20 cellular contexts compared by ENCODE assay signal in the genomic region with DNA sequence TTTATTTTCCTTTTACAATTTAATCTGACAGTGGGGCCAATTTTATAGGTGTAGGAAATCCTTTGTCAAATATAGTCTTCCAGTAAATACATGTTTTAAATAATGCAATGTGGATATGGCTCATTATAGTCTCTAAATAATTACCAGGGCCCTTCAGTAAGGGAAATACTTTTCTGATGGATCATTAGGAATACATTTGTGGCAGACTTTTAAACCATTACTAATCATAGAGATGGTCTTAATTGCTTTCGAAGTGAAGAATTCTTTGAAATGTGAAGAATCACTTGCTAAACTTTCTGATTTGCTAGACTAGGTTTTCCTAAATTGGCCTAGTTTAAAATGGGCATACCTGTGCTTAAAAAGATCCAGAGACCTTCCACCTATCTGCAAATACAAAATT.
DNase-seq lines count a peak whose midpoint lies in the region; ATAC-seq and TF ChIP-seq lines count a peak whose summit lies in the region.
"Had no signal": no experiment of that assay in that cellular context is flagged by ENCODE, and none has a peak within 500 bp of the region (broad histone marks: within the 10 kb centered on the region; RNA-seq: fewer than 3 reads in every experiment).

No MANE protein-coding gene starts in this region.

- no peak overlapping the region for H3K4ac ChIP-seq in neuronal stem cell (ENCODE audit: low read length)

- H3K4me2 ChIP-seq in hepatocyte (no peak overlapping the region), neuronal stem cell (ENCODE audit: insufficient read depth, low read length, poor library complexity, severe bottlenecking) (no peak overlapping the region)

- no peak overlapping the region for H3K4me3 ChIP-seq in hepatocyte
- no peak overlapping the region for H3K4me3 ChIP-seq in neuronal stem cell (ENCODE audit: low read length in 2 of 2)
- H3K4me3 ChIP-seq: esophagus muscularis mucosa, GM12878, uterus had no signal

- no peaks in the 10 kb centered on the region for H3K9me3 Mint-ChIP-seq in stimulated activated naive CD8-positive, alpha-beta T cell treated with anti-CD3 and anti-CD28 coated beads, Interleukin-15, Interleukin-2, amounts not matched to agents 100 ng/mL and 50 ng/mL, for 24 hours
- H3K9me3 Mint-ChIP-seq: activated CD4-positive, alpha-beta T cell treated with anti-CD3 and anti-CD28 coated beads, Interleukin-2, amount 10 ng/mL, durations not matched to agents 7 days and 5 days; memory B cell had no signal

- H3K4me1 ChIP-seq in hepatocyte (ENCODE audit: insufficient read depth), result peaks cover 19% of the 10 kb centered on the region
- peaks cover 2 to 7% of the 10 kb centered on the region in 2 donors for H3K4me1 ChIP-seq in neuronal stem cell (ENCODE audit: control insufficient read depth in 2 of 2, insufficient read depth in 1 of 2, low read depth in 1 of 2, low read length in 2 of 2)
- H3K4me1 ChIP-seq: uterus had no signal

- no peak overlapping the region for H3K18ac ChIP-seq in neuronal stem cell (ENCODE audit: low read length)

- no peaks in the 10 kb centered on the region for H3K27me3 ChIP-seq in hepatocyte
- peaks cover 0 to 56% (median 0%) of the 10 kb centered on the region in 3 experiments for H3K27me3 ChIP-seq in neuronal stem cell (ENCODE audit: control insufficient read depth in 3 of 3, insufficient read depth in 3 of 3, low read depth in 1 of 3, low read length in 3 of 3)
- H3K27me3 ChIP-seq: esophagus muscularis mucosa, uterus had no signal

- no peak for ATAC-seq in stimulated activated naive CD8-positive, alpha-beta T cell treated with anti-CD3 and anti-CD28 coated beads, Interleukin-15, Interleukin-2, amounts not matched to agents 100 U/mL and 50 U/mL, for 24 hours
- ATAC-seq in GM21717 (IDR thresholded peaks at IDR 0.05; ENCODE audit: unreplicated experiment) (no peak), HG02763 (IDR thresholded peaks at IDR 0.05; ENCODE audit: unreplicated experiment) (no peak)
- ATAC-seq: GM12878 had no signal

- no peaks in the 10 kb centered on the region for H3K36me3 Mint-ChIP-seq in stimulated activated naive CD8-positive, alpha-beta T cell treated with anti-CD3 and anti-CD28 coated beads, Interleukin-15, Interleukin-2, amounts not matched to agents 100 ng/mL and 50 ng/mL, for 24 hours (ENCODE audit: low read depth)
- H3K36me3 Mint-ChIP-seq: memory B cell had no signal

- H2BK120ac ChIP-seq in neuronal stem cell (ENCODE audit: low read depth, low read length), result no peak overlapping the region

- H3K36me3 ChIP-seq in hepatocyte (replicated peaks; ENCODE audit: insufficient read depth, low read depth) (no peaks in the 10 kb centered on the region), neuronal stem cell (replicated peaks in 1 of 2; ENCODE audit: control insufficient read depth in 2 of 2, insufficient read depth in 2 of 2, low read length in 2 of 2) (no peaks in the 10 kb centered on the region)
- H3K36me3 ChIP-seq: esophagus muscularis mucosa, uterus had no signal

- H3K9me3 ChIP-seq in hepatocyte (ENCODE audit: low read depth) (no peaks in the 10 kb centered on the region), neuronal stem cell (replicated peaks in 1 of 2; ENCODE audit: control insufficient read depth in 2 of 2, insufficient read depth in 1 of 2, low read depth in 1 of 2, low read length in 2 of 2) (no peaks in the 10 kb centered on the region)
- H3K9me3 ChIP-seq: Caco-2, esophagus muscularis mucosa, uterus had no signal

- no peaks in the 10 kb centered on the region for H3K9me2 ChIP-seq in hepatocyte (replicated peaks; ENCODE audit: insufficient read depth)

- H2AK5ac ChIP-seq in neuronal stem cell (ENCODE audit: low read depth, low read length), result no peak overlapping the region

- peaks cover 75% of the 10 kb centered on the region for H3K4me1 Mint-ChIP-seq in stimulated activated naive CD8-positive, alpha-beta T cell treated with anti-CD3 and anti-CD28 coated beads, Interleukin-15, Interleukin-2, amounts not matched to agents 100 ng/mL and 50 ng/mL, for 24 hours (ENCODE audit: low read depth)
- H3K4me1 Mint-ChIP-seq: memory B cell had no signal

- no peaks in the 10 kb centered on the region for H3K79me1 ChIP-seq in neuronal stem cell (ENCODE audit: low read depth, low read length)

- no peak overlapping the region for H3K14ac ChIP-seq in neuronal stem cell (ENCODE audit: low read length)

- no peak overlapping the region for H4K91ac ChIP-seq in neuronal stem cell (ENCODE audit: low read depth, low read length, poor library complexity)

- H3K4me3 Mint-ChIP-seq in stimulated activated naive CD8-positive, alpha-beta T cell treated with anti-CD3 and anti-CD28 coated beads, Interleukin-15, Interleukin-2, amounts not matched to agents 100 ng/mL and 50 ng/mL, for 24 hours, result no peak overlapping the region
- H3K4me3 Mint-ChIP-seq: activated CD4-positive, alpha-beta T cell treated with anti-CD3 and anti-CD28 coated beads, Interleukin-2, amount 10 ng/mL, durations not matched to agents 7 days and 5 days; memory B cell; neural crest cell had no signal

- WGBS in hepatocyte (ENCODE audit: low lambda C conversion rate, missing lambda C conversion rate), result 91% methylated on average over 1 of the region's 1 CpG
- WGBS in neuronal stem cell (ENCODE audit: extremely low coverage in 2 of 2, insufficient read length in 2 of 2, insufficient replicate concordance in 1 of 2), 2 donors, result no CpG with 5 or more reads among the region's 1 CpG

- no peaks in the 10 kb centered on the region for H4K20me1 ChIP-seq in hepatocyte (ENCODE audit: insufficient read depth, poor library complexity, severe bottlenecking)

- no peak for DNase-seq in stimulated activated naive CD8-positive, alpha-beta T cell treated with anti-CD3 and anti-CD28 coated beads, Interleukin-15, Interleukin-2, amounts not matched to agents 100 U/mL and 50 U/mL, for 24 hours
- DNase-seq in hepatocyte (ENCODE audit: low spot score) (no peak), DMS 273 (lab: John Stamatoyannopoulos, UW; ENCODE audit: unreplicated experiment) (no peak), neuronal stem cell (ENCODE audit: low spot score) (no peak)
- DNase-seq: activated CD4-positive, alpha-beta T cell treated with anti-CD3 and anti-CD28 coated beads, Interleukin-2, amount 10 ng/mL, durations not matched to agents 7 days and 5 days; head of caudate nucleus; KBM-7; NCI-H1048; NCI-H2081 treated with DMSO at 0.1 percent for 48 hours; NCI-H526; uterus had no signal

- no peak overlapping the region for H2BK5ac ChIP-seq in neuronal stem cell (ENCODE audit: low read length)

- no peak for TF ChIP-seq CTCF in VCaP (conservative IDR thresholded peaks at IDR 0.05)
- no peak for TF ChIP-seq CTCF in hepatocyte (IDR thresholded peaks at IDR 0.05; ENCODE audit: poor library complexity)

- no peaks in the 10 kb centered on the region for H3K79me2 ChIP-seq in hepatocyte

- no peak overlapping the region for H2AFZ ChIP-seq in hepatocyte
- H2AFZ ChIP-seq in neuronal stem cell (ENCODE audit: low read length), result no peak overlapping the region

- no peak overlapping the region for H4K8ac ChIP-seq in neuronal stem cell (ENCODE audit: low read depth, low read length)

- no peaks in the 10 kb centered on the region for H3K27me3 Mint-ChIP-seq in stimulated activated naive CD8-positive, alpha-beta T cell treated with anti-CD3 and anti-CD28 coated beads, Interleukin-15, Interleukin-2, amounts not matched to agents 100 ng/mL and 50 ng/mL, for 24 hours
- H3K27me3 Mint-ChIP-seq: activated CD4-positive, alpha-beta T cell treated with anti-CD3 and anti-CD28 coated beads, Interleukin-2, amount 10 ng/mL, durations not matched to agents 7 days and 5 days; memory B cell had no signal

- H2BK15ac ChIP-seq in neuronal stem cell (ENCODE audit: low read length), result no peak overlapping the region

- H3K27ac Mint-ChIP-seq in stimulated activated naive CD8-positive, alpha-beta T cell treated with anti-CD3 and anti-CD28 coated beads, Interleukin-15, Interleukin-2, amounts not matched to agents 100 ng/mL and 50 ng/mL, for 24 hours, result peak overlapping the region; percentile 89
- H3K27ac Mint-ChIP-seq: activated CD4-positive, alpha-beta T cell treated with anti-CD3 and anti-CD28 coated beads, Interleukin-2, amount 10 ng/mL, durations not matched to agents 7 days and 5 days; memory B cell had no signal

- H3K27ac ChIP-seq in VCaP (peak overlapping the region; percentile 50), hepatocyte (peak overlapping the region; percentile 59), neuronal stem cell (replicated peaks; ENCODE audit: low read length) (no peak overlapping the region)
- H3K27ac ChIP-seq: esophagus muscularis mucosa, uterus had no signal

- no peak overlapping the region for H2BK12ac ChIP-seq in neuronal stem cell (ENCODE audit: low read length)

- no peak overlapping the region for H3K23ac ChIP-seq in neuronal stem cell (ENCODE audit: low read depth, low read length, poor library complexity)

- H3K9ac ChIP-seq in neuronal stem cell (ENCODE audit: low read depth, low read length, poor library complexity), result no peak overlapping the region
